Comparison of ENCODE assay signal across 1 cellular context in the genomic region with DNA sequence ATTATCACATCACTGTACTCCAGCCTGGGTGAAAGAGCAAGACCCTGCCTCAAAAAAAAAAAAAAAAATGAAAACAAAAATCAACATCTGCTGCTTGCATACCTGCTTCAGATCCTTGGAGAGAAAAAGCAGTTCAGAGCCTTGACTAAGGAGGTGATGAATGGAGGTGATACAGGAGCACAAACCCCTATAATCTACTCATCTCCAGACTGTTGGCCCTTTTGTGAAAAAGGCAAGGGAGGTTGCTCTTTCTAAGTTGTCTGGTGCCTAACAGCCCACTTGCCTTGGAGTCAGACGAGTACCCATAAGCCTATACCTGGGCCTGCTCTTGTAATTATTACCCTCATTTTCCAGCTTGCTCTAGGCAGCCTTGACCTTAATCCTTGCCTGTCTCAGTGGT.
TF ChIP-seq lines count a peak whose summit lies in the region.

No MANE protein-coding gene starts in this region.

TF ChIP-seq in HepG2, 621 proteins besides CTCF, POLR2A, EP300 and RAD21:
- TF ChIP-seq ZNF180 (CRISPR knock-in tag; IDR thresholded peaks at IDR 0.05; ENCODE audit: borderline replicate concordance, low read depth) (no peak), ZNF737 (CRISPR knock-in tag; IDR thresholded peaks at IDR 0.05; ENCODE audit: borderline replicate concordance) (no peak), ZBTB20 (CRISPR knock-in tag; IDR thresholded peaks at IDR 0.05; ENCODE audit: borderline replicate concordance, low read depth) (no peak), ZNF800 (CRISPR knock-in tag; IDR thresholded peaks at IDR 0.05) (no peak), BHLHE40 (IDR thresholded peaks at IDR 0.05; ENCODE audit: low read length) (no peak), SRF (IDR thresholded peaks at IDR 0.05; ENCODE audit: low read depth, low read length) (no peak), U2AF1 (optimal IDR thresholded peaks at IDR 0.05; ENCODE audit: low read depth, low read length) (no peak), ZFP62 (CRISPR knock-in tag; IDR thresholded peaks at IDR 0.05) (no peak), ZKSCAN5 (CRISPR knock-in tag; IDR thresholded peaks at IDR 0.05) (peak; percentile 90)
